16 cellular contexts compared by ENCODE assay signal in the genomic region with DNA sequence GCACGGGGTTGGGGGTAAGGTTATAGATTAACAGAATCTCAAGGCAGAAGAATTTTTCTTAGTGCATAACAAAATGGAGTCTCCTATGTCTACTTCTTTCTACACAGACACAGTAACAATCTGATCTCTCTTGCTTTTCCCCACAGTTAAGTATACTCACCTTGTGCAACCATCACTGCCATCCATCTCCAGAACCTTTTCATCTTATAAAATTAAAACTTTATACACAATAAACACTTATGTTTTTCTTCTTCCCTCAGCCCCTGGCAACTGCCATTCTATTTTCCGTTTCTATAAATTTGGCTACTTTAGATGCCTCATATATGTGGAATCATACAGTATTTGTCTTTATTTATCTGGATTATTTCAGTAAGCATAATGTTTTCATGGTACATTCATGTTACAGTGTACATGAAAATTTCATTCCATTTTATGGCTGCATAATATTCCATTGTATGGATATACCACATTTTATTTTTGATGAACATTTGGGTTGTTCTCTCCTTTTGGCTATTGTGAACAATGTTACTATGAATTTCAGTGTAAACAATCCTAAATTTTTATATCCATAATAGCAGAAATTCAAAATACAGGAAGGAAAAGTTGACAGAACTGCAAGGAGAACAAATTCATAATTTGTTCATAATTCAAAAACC. TPM values are rescaled to one million over a fixed set of nuclear protein-coding genes. Genes with fewer than 3 reads are reported as not detected.
DNase-seq lines count a peak whose midpoint lies in the region; ATAC-seq and TF ChIP-seq lines count a peak whose summit lies in the region.
"Had no signal": no experiment of that assay in that cellular context is flagged by ENCODE, and none has a peak within 500 bp of the region (broad histone marks: within the 10 kb centered on the region; RNA-seq: fewer than 3 reads in every experiment).

No MANE protein-coding gene starts in this region.

- peaks cover 37% of the 10 kb centered on the region for H3K9me3 ChIP-seq in HUES64 (ENCODE audit: insufficient read depth, low read depth, low read length)
- H3K9me3 ChIP-seq in iPS-20b (ENCODE audit: insufficient read depth, low read depth, low read length), result peaks cover 22% of the 10 kb centered on the region
- H3K9me3 ChIP-seq in left lung, result no peaks in the 10 kb centered on the region

- no peaks in the 10 kb centered on the region; the same call in 1 of the 2 replicates for H3K36me3 ChIP-seq in HUES64 (ENCODE audit: insufficient read depth, low read length)
- H3K36me3 ChIP-seq in iPS-20b (ENCODE audit: insufficient read depth, low read depth, low read length), result no peaks in the 10 kb centered on the region
- no peaks in the 10 kb centered on the region for H3K36me3 ChIP-seq in left lung

- H3K4me1 ChIP-seq in HUES64 (ENCODE audit: insufficient read depth, low read length) (peaks cover 3% of the 10 kb centered on the region; the same call in 1 of the 2 replicates), iPS-20b (ENCODE audit: insufficient read depth, low read length) (no peaks in the 10 kb centered on the region), left lung (no peaks in the 10 kb centered on the region)

- WGBS in HUES64, result 90% methylated on average over 1 of the region's 2 CpGs

- CTCF ChIA-PET in Calu3 (lab: Charles Lee), result no interaction called here

- H3K9ac ChIP-seq in HUES64 (ENCODE audit: low read depth, low read length) (no peak overlapping the region), iPS-20b (ENCODE audit: low read depth, low read length) (no peak overlapping the region)

- no TSS peak for BruUV-seq in Calu3 (replicated peaks; lab: Mats Ljungman, UMichigan)

- H3K4me3 ChIP-seq in HUES64 (ENCODE audit: low read length) (no peak overlapping the region), iPS-20b (ENCODE audit: low read length) (peak overlapping the region; percentile 9; the same call in 1 of the 2 replicates), left lung (no peak overlapping the region)
- H3K4me3 ChIP-seq: K562 had no signal

- H3K27me3 ChIP-seq in HUES64 (ENCODE audit: insufficient read depth, low read length), result no peaks in the 10 kb centered on the region
- H3K27me3 ChIP-seq in iPS-20b (ENCODE audit: insufficient read depth, low read length), result no peaks in the 10 kb centered on the region
- no peaks in the 10 kb centered on the region for H3K27me3 ChIP-seq in left lung

- H3K9me3 Mint-ChIP-seq in activated CD4-positive, alpha-beta T cell treated with anti-CD3 and anti-CD28 coated beads, Interleukin-2, amount 10 ng/mL, durations not matched to agents 24 days and 14 days, result no peaks in the 10 kb centered on the region
- H3K9me3 Mint-ChIP-seq in Calu3 (ENCODE audit: low read depth, unreplicated experiment), result peaks cover 6% of the 10 kb centered on the region

- H3K4me1 Mint-ChIP-seq in activated CD4-positive, alpha-beta T cell treated with anti-CD3 and anti-CD28 coated beads, Interleukin-2, amount 10 ng/mL, durations not matched to agents 24 days and 14 days, result no peaks in the 10 kb centered on the region
- H3K4me1 Mint-ChIP-seq in Calu3 (ENCODE audit: low read depth, unreplicated experiment), result peaks cover 17% of the 10 kb centered on the region
- H3K4me1 Mint-ChIP-seq: B cell had no signal

- ATAC-seq in left lung, result no peak
- ATAC-seq: K562 had no signal

- no peaks in the 10 kb centered on the region for H3K36me3 Mint-ChIP-seq in activated CD4-positive, alpha-beta T cell treated with anti-CD3 and anti-CD28 coated beads, Interleukin-2, amount 10 ng/mL, durations not matched to agents 24 days and 14 days (ENCODE audit: low read depth)
- H3K36me3 Mint-ChIP-seq in Calu3 (ENCODE audit: insufficient read depth, unreplicated experiment), result no peaks in the 10 kb centered on the region

- no peak overlapping the region for H3K27ac Mint-ChIP-seq in activated CD4-positive, alpha-beta T cell treated with anti-CD3 and anti-CD28 coated beads, Interleukin-2, amount 10 ng/mL, durations not matched to agents 24 days and 14 days
- H3K27ac Mint-ChIP-seq in Calu3 (ENCODE audit: unreplicated experiment), result peak overlapping the region; percentile 74
- H3K27ac Mint-ChIP-seq: B cell; CD4-positive, alpha-beta T cell had no signal

- TF ChIP-seq CTCF in Calu3 (IDR thresholded peaks at IDR 0.05; ENCODE audit: unreplicated experiment), result no peak
- no peak for TF ChIP-seq CTCF in left lung (IDR thresholded peaks at IDR 0.05)

- intact Hi-C loops in activated CD4-positive, alpha-beta T cell treated with anti-CD3 and anti-CD28 coated beads, Interleukin-2, amount 10 ng/mL, durations not matched to agents 24 days and 14 days (cut with micrococcal nuclease), result no loop called here
- intact Hi-C loops in Calu3 (cut with micrococcal nuclease; ENCODE audit: unreplicated experiment), result no loop called here
- intact Hi-C loops in left lung (cut with DNase I), result no loop called here

- peaks cover 48% of the 10 kb centered on the region for H3K27me3 Mint-ChIP-seq in activated CD4-positive, alpha-beta T cell treated with anti-CD3 and anti-CD28 coated beads, Interleukin-2, amount 10 ng/mL, durations not matched to agents 24 days and 14 days
- no peaks in the 10 kb centered on the region for H3K27me3 Mint-ChIP-seq in Calu3 (ENCODE audit: unreplicated experiment)

- H3K4me3 Mint-ChIP-seq in activated CD4-positive, alpha-beta T cell treated with anti-CD3 and anti-CD28 coated beads, Interleukin-2, amount 10 ng/mL, durations not matched to agents 24 days and 14 days, result no peak overlapping the region
- no peak overlapping the region for H3K4me3 Mint-ChIP-seq in Calu3 (ENCODE audit: low read depth, unreplicated experiment)
- H3K4me3 Mint-ChIP-seq: B cell; CD4-positive, alpha-beta T cell had no signal

- H3K27ac ChIP-seq in HUES64 (ENCODE audit: low read depth, low read length) (peak overlapping the region; percentile 75; the same call in 1 of the 2 replicates), iPS-20b (ENCODE audit: low read length) (no peak overlapping the region), left lung (no peak overlapping the region)

- peak; percentile 8 for DNase-seq in activated CD4-positive, alpha-beta T cell treated with anti-CD3 and anti-CD28 coated beads, Interleukin-2, amount 10 ng/mL, durations not matched to agents 24 days and 14 days
- no peak for DNase-seq in activated CD4-positive, alpha-beta T cell treated with anti-CD3 and anti-CD28 coated beads for 48 hours
- DNase-seq in Calu3 (no peak), left lung (no peak), cortex of kidney (lab: John Stamatoyannopoulos, UW) (no peak), KG1 (lab: John Stamatoyannopoulos, UW) (no peak)
- DNase-seq: 8988T; C1 segment of cervical spinal cord; CD4-positive, alpha-beta T cell; DND-41; GDM1; H7 had no signal

RNA-seq across cellular contexts. Expression of gene FA2H, which starts 25.7 kb away (rescaled TPM):
- total RNA-seq in activated CD4-positive, alpha-beta T cell treated with anti-CD3 and anti-CD28 coated beads, Interleukin-2, amount 10 ng/mL, durations not matched to agents 24 days and 14 days, result not detected in 2 replicates
- total RNA-seq in Calu3 (2022) (74.2 and 122 TPM in 2 replicates), left lung (1 to 10 TPM; 6.5 to 7.3 TPM)
- polyA plus RNA-seq in HUES64 (2013, experiment 1 of 2), result 1.5 TPM
- polyA plus RNA-seq in HUES64 (2013, experiment 2 of 2), result 1.3 TPM
- total RNA-seq: CD4-positive, alpha-beta T cell; K562 had no signal
- polyA plus RNA-seq: K562 had no signal
